ENCODE assay signal across 8 cellular contexts in the genomic region with DNA sequence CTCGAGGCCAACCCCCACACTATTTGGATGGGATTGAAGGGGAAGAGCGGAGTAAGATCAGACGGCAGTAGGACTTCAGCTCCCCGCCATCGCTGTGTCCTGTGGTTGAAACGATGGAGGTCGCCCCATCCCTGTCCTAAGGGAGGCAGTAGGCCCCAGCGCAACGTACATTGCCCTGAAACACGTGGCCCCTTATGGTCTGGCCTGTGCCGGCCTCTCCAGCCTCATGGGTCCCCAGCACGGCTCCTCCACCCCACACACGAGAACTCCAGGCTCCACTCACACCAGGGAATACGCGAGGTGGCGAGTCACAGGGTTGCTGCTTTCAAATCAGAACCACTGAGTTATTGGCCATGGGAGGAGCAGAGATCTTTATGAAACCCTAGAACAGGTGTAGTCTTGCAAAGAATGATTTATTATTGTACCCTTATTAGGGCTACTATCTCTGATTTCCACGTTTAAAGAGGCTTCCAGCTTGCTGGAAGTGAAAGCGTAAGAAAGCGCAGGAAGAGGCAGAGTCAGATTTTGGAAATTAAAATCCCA. TPM values are rescaled to one million over a fixed set of nuclear protein-coding genes. Genes with fewer than 3 reads are reported as not detected.
A peak's percentile ranks its signal among the peaks of the same experiment; 100 is the strongest.
DNase-seq lines count a peak whose midpoint lies in the region; TF ChIP-seq lines count a peak whose summit lies in the region.

No MANE protein-coding gene starts in this region.

- DNase-seq in GM23248 (peak; percentile 45), SJCRH30 (peak; percentile 80 to 87), cardiac muscle cell (ENCODE audit: low read depth in 1 of 2, low spot score in 1 of 2) (no peak), NCI-H345 (lab: John Stamatoyannopoulos, UW) (no peak), medulla oblongata (ENCODE audit: extremely low spot score) (no peak), cerebellum (ENCODE audit: low spot score) (no peak)

- H2AFZ ChIP-seq in GM23248, result peak overlapping the region; percentile 93

- no peaks in the 10 kb centered on the region for H3K9me2 ChIP-seq in GM23248 (ENCODE audit: insufficient read depth)

- H3K4me3 ChIP-seq in BLaER1 (peak overlapping the region; percentile 74), GM23248 (peak overlapping the region; percentile 84), SJCRH30 (peak overlapping the region; percentile 73), cardiac muscle cell (no peak overlapping the region), skin epidermis (peak overlapping the region in 6 of 7 experiments; percentile 58 to 91 (median 74))

- H3K27me3 ChIP-seq in BLaER1, result no peaks in the 10 kb centered on the region
- H3K27me3 ChIP-seq in GM23248 (replicated peaks; ENCODE audit: insufficient read depth), result no peaks in the 10 kb centered on the region
- H3K27me3 ChIP-seq in SJCRH30, result no peaks in the 10 kb centered on the region
- no peaks in the 10 kb centered on the region for H3K27me3 ChIP-seq in cardiac muscle cell

- H3K9me3 ChIP-seq in BLaER1 (no peaks in the 10 kb centered on the region), GM23248 (ENCODE audit: low read depth) (no peaks in the 10 kb centered on the region), SJCRH30 (replicated peaks) (no peaks in the 10 kb centered on the region), cardiac muscle cell (ENCODE audit: low read depth) (no peaks in the 10 kb centered on the region)

- TF ChIP-seq CTCF in cardiac muscle cell (IDR thresholded peaks at IDR 0.05; ENCODE audit: low read depth, low read length), result no peak

- peak overlapping the region; percentile 49; the same call in 1 of the 2 replicates for H3K9ac ChIP-seq in BLaER1
- peak overlapping the region; percentile 70 for H3K9ac ChIP-seq in GM23248

- H3K4me1 ChIP-seq in BLaER1, result peaks cover 31% of the 10 kb centered on the region
- 0 out of 2 replicates have a peak, but pooled peaks cover 6% of the 10 kb centered on the region for H3K4me1 ChIP-seq in GM23248 (ENCODE audit: insufficient read depth)
- H3K4me1 ChIP-seq in SJCRH30, result 0 out of 2 replicates have a peak, but pooled peaks cover 5% of the 10 kb centered on the region
- peaks cover 11% of the 10 kb centered on the region for H3K4me1 ChIP-seq in cardiac muscle cell (ENCODE audit: low read depth)

- in situ Hi-C loops in GM23248 (cut with MboI), result no loop called here

- peak overlapping the region; percentile 72 for H3K4me2 ChIP-seq in BLaER1
- H3K4me2 ChIP-seq in GM23248 (ENCODE audit: unreplicated experiment), result peak overlapping the region; percentile 85

- H3F3A ChIP-seq in GM23248 (ENCODE audit: insufficient read depth), result no peaks in the 10 kb centered on the region

- H4K20me1 ChIP-seq in BLaER1 (peaks cover 21% of the 10 kb centered on the region), GM23248 (ENCODE audit: insufficient read depth) (no peaks in the 10 kb centered on the region)

- H3K36me3 ChIP-seq in BLaER1 (peaks cover 33% of the 10 kb centered on the region), GM23248 (ENCODE audit: low read depth) (no peaks in the 10 kb centered on the region), SJCRH30 (peaks cover 18% of the 10 kb centered on the region), cardiac muscle cell (peaks cover 6% of the 10 kb centered on the region)

- 45 to 46% methylated on average over 15 to 19 of the region's 19 CpGs for WGBS in GM23248 (ENCODE audit: low coverage in 1 of 2, low lambda C conversion rate in 2 of 2, missing lambda C conversion rate in 2 of 2), 2 experiments

- peak overlapping the region; percentile 69 for H3K27ac ChIP-seq in BLaER1
- peak overlapping the region; percentile 16 for H3K27ac ChIP-seq in GM23248
- peak overlapping the region; percentile 5; the same call in 1 of the 2 replicates for H3K27ac ChIP-seq in SJCRH30
- peak overlapping the region; percentile 69 for H3K27ac ChIP-seq in cardiac muscle cell
- H3K27ac ChIP-seq in skin epidermis, result peak overlapping the region in 14 of 21 experiments; percentile 23 to 81 (median 70)

- peaks cover 15% of the 10 kb centered on the region; the same call in 1 of the 2 replicates for H3K79me2 ChIP-seq in GM23248 (ENCODE audit: insufficient read depth)

RNA-seq across cellular contexts. Expression of gene DCTPP1, which starts 0.7 kb away (rescaled TPM):
- 20.2 and 24.3 TPM in 2 replicates for total RNA-seq in GM23248 (2014; rRNA removed; shearing (Covaris generic))
- polyA plus RNA-seq in GM23248 (2016; fragmentation: Nextera tagmentation; extraction: Ambion mirVana), result 45.7 and 47.3 TPM in 2 replicates
- 80.0 and 88.5 TPM in 2 replicates for total RNA-seq in SJCRH30 (2014; rRNA removed; shearing (Covaris generic))
- total RNA-seq in cardiac muscle cell, result 43.0 and 46.3 TPM in 2 replicates
- 77.0 and 85.2 TPM in 2 replicates for polyA plus RNA-seq in cardiac muscle cell
- 11.3 TPM for total RNA-seq in cerebellum

RNA-seq across cellular contexts. Expression of gene SEPHS2, which starts 15.2 kb away (rescaled TPM):
- 6.2 and 6.4 TPM in 2 replicates for total RNA-seq in GM23248 (2014; rRNA removed; shearing (Covaris generic))
- polyA plus RNA-seq in GM23248 (2016; fragmentation: Nextera tagmentation; extraction: Ambion mirVana), result 26.9 and 27.5 TPM in 2 replicates
- 18.2 and 22.9 TPM in 2 replicates for total RNA-seq in SJCRH30 (2014; rRNA removed; shearing (Covaris generic))
- 14.0 and 19.6 TPM in 2 replicates for total RNA-seq in cardiac muscle cell
- polyA plus RNA-seq in cardiac muscle cell, result 51.9 and 55.3 TPM in 2 replicates
- total RNA-seq in cerebellum, result 5.8 TPM

RNA-seq across cellular contexts. Expression of gene ZNF771, which starts 23.1 kb away (rescaled TPM):
- total RNA-seq in GM23248 (2014; rRNA removed; shearing (Covaris generic)), result 17.6 and 33.1 TPM in 2 replicates
- polyA plus RNA-seq in GM23248 (2016; fragmentation: Nextera tagmentation; extraction: Ambion mirVana) (20.1 and 21.1 TPM in 2 replicates), cardiac muscle cell (26.5 and 36.1 TPM in 2 replicates)
- total RNA-seq in SJCRH30 (2014; rRNA removed; shearing (Covaris generic)), result 10.4 and 14.0 TPM in 2 replicates
- total RNA-seq in cardiac muscle cell (29.1 and 31.5 TPM in 2 replicates), cerebellum (9.0 TPM)

RNA-seq across cellular contexts. Expression of gene ZNF48, which starts 35.3 kb away (rescaled TPM):
- total RNA-seq in GM23248 (2014; rRNA removed; shearing (Covaris generic)), result 6.3 and 16.2 TPM in 2 replicates
- 0.65 and 0.81 TPM in 2 replicates for polyA plus RNA-seq in GM23248 (2016; fragmentation: Nextera tagmentation; extraction: Ambion mirVana)
- total RNA-seq in SJCRH30 (2014; rRNA removed; shearing (Covaris generic)), result 9.3 and 10.1 TPM in 2 replicates
- 29.5 and 32.3 TPM in 2 replicates for total RNA-seq in cardiac muscle cell
- 12.5 and 20.8 TPM in 2 replicates for polyA plus RNA-seq in cardiac muscle cell
- total RNA-seq in cerebellum, result 16.7 TPM

RNA-seq across cellular contexts. Expression of gene ITGAL, which starts 42.0 kb away (rescaled TPM):
- 0.65 TPM in 1 of 2 replicates, not detected in the other for total RNA-seq in GM23248 (2014; rRNA removed; shearing (Covaris generic))
- polyA plus RNA-seq in GM23248 (2016; fragmentation: Nextera tagmentation; extraction: Ambion mirVana), result 0.27 TPM in 1 of 2 replicates, not detected in the other
- total RNA-seq in SJCRH30 (2014; rRNA removed; shearing (Covaris generic)), result not detected in 2 replicates
- not detected in 2 replicates for total RNA-seq in cardiac muscle cell
- 0.46 TPM in 1 of 2 replicates, not detected in the other for polyA plus RNA-seq in cardiac muscle cell
- 1.5 TPM for total RNA-seq in cerebellum

Comparison
In these comparisons a context has a peak if more than half of its experiments do, and no peak if none do; other contexts are left out.
1. H3K27ac ChIP-seq: peak in every context shown above with its lines; median percentile 70 in skin epidermis; 69 in BLaER1; 69 in cardiac muscle cell; 16 in GM23248; 5 in SJCRH30.
2. DNase-seq: peak in GM23248 (single experiment) and SJCRH30 (2 of 2); none in cardiac muscle cell (0 of 2), NCI-H345 (single experiment), medulla oblongata (single experiment) and cerebellum (single experiment).